17 cellular contexts compared by ENCODE assay signal in the genomic region with DNA sequence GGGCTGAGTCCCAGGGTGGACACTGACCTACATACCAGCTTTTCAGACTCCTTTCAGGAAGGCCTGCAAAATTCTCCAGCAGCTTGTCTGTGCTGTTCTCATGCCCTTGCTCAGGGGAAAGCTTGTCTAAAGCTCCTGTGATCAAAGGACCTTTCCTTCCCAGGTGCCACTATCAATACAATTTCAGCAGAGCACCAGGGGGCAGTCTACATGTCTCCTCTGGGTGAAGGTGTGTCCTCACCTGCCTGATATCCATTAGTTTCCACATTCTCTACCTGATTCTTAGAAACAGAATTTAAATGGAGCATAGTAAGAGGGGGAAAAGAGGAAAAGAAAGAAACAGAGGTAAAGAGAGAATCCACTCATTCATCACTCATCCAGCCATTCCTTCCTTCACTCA.
A peak's percentile ranks its signal among the peaks of the same experiment; 100 is the strongest.
DNase-seq lines count a peak whose midpoint lies in the region; ATAC-seq, FAIRE-seq and TF ChIP-seq lines count a peak whose summit lies in the region.
"Had no signal": no experiment of that assay in that cellular context is flagged by ENCODE, and none has a peak within 500 bp of the region (broad histone marks: within the 10 kb centered on the region; RNA-seq: fewer than 3 reads in every experiment).

No MANE protein-coding gene starts in this region.

- TF ChIP-seq CTCF in MCF 10A (IDR thresholded peaks at IDR 0.05; ENCODE audit: unreplicated experiment) (peak; percentile 25), breast epithelium (IDR thresholded peaks at IDR 0.05) (no peak), keratinocyte (optimal IDR thresholded peaks at IDR 0.05 in 1 of 3, IDR thresholded peaks at IDR 0.05 in 1 of 3, conservative IDR thresholded peaks at IDR 0.05 in 1 of 3; ENCODE audit: extremely low read depth in 1 of 3, insufficient read depth in 2 of 3, low read length in 3 of 3) (peak; percentile 27 to 62 (median 47))

- no peaks in the 10 kb centered on the region for H3K27me3 Mint-ChIP-seq in MCF 10A (ENCODE audit: insufficient read depth, unreplicated experiment)
- H3K27me3 Mint-ChIP-seq: activated CD4-positive, alpha-beta memory T cell treated with anti-CD3 and anti-CD28 coated beads for 36 hours had no signal

- DNase-seq in MCF 10A (ENCODE audit: unreplicated experiment), result peak; percentile 36
- no peak for DNase-seq in breast epithelium (ENCODE audit: low spot score in 2 of 2)
- peak; percentile 14 for DNase-seq in SW480 (ENCODE audit: low spot score)
- no peak for DNase-seq in keratinocyte (ENCODE audit: low read depth, low spot score)
- DNase-seq in NCI-H2227 (lab: John Stamatoyannopoulos, UW; ENCODE audit: unreplicated experiment), result no peak
- DNase-seq: activated CD4-positive, alpha-beta memory T cell treated with anti-CD3 and anti-CD28 coated beads for 36 hours; activated T-cell treated with anti-CD3 and anti-CD28 coated beads, Interleukin-2, amount 50 U/mL, for 72 hours; Kasumi-1; NCI-H187 treated with DMSO at 0.1 percent for 48 hours; NCI-H524; occipital lobe; stimulated activated naive CD4-positive, alpha-beta T cell had no signal

- dilution Hi-C loops in keratinocyte (cut with MboI; ENCODE audit: extremely low pct_ligation_motif_present, low sequenced_read_pairs), result no loop called here

- H3K4me3 ChIP-seq in breast epithelium, result no peak overlapping the region
- H3K4me3 ChIP-seq in keratinocyte (ENCODE audit: control insufficient read depth in 2 of 3, extremely low read depth in 1 of 3, insufficient read depth in 2 of 3, low read depth in 1 of 3, low read length in 3 of 3), result no peak overlapping the region
- H3K4me3 ChIP-seq: adrenal gland had no signal

- H3K9me3 ChIP-seq in breast epithelium (no peaks in the 10 kb centered on the region), keratinocyte (ENCODE audit: control insufficient read depth, low read depth, low read length) (no peaks in the 10 kb centered on the region)
- H3K9me3 ChIP-seq: adrenal gland had no signal

- no peaks in the 10 kb centered on the region for H3K79me2 ChIP-seq in keratinocyte (ENCODE audit: control insufficient read depth, insufficient read depth, low read length)

- FAIRE-seq in keratinocyte (lab: Jason Lieb, UNC), result no peak
- FAIRE-seq: islet of Langerhans had no signal

- H3K27ac ChIP-seq in breast epithelium (no peak overlapping the region), keratinocyte (ENCODE audit: control insufficient read depth, insufficient read depth, low read length) (no peak overlapping the region)
- H3K27ac ChIP-seq: adrenal gland had no signal

- no TSS peak for BruUV-seq in MCF 10A (replicated peaks; lab: Mats Ljungman, UMichigan)

- no peak overlapping the region for H3K4me3 Mint-ChIP-seq in MCF 10A (ENCODE audit: unreplicated experiment)
- H3K4me3 Mint-ChIP-seq: activated CD4-positive, alpha-beta memory T cell treated with anti-CD3 and anti-CD28 coated beads for 36 hours; activated T-cell treated with anti-CD3 and anti-CD28 coated beads, Interleukin-2, amount 50 U/mL, for 72 hours had no signal

- ATAC-seq in GM18861 (IDR thresholded peaks at IDR 0.05; ENCODE audit: unreplicated experiment), result no peak
- ATAC-seq in HG03039 (IDR thresholded peaks at IDR 0.05; ENCODE audit: unreplicated experiment), result no peak
- no peak for ATAC-seq in GM21717 (IDR thresholded peaks at IDR 0.05; ENCODE audit: unreplicated experiment)
- ATAC-seq: activated T-cell treated with anti-CD3 and anti-CD28 coated beads, Interleukin-2, amount 50 U/mL, for 72 hours had no signal

- no peak for TF ChIP-seq POLR2A in breast epithelium (IDR thresholded peaks at IDR 0.05)

- no peaks in the 10 kb centered on the region for H3K9me1 ChIP-seq in keratinocyte (ENCODE audit: control insufficient read depth, extremely low read depth, insufficient read depth, low read length)

- H3K27ac Mint-ChIP-seq in MCF 10A (ENCODE audit: low read depth, unreplicated experiment), result no peak overlapping the region
- H3K27ac Mint-ChIP-seq: activated CD4-positive, alpha-beta memory T cell treated with anti-CD3 and anti-CD28 coated beads for 36 hours; activated T-cell treated with anti-CD3 and anti-CD28 coated beads, Interleukin-2, amount 50 U/mL, for 72 hours had no signal

- no peaks in the 10 kb centered on the region for H3K4me1 ChIP-seq in breast epithelium
- H3K4me1 ChIP-seq in keratinocyte (ENCODE audit: control insufficient read depth, extremely low read depth, insufficient read depth, low read length), result no peaks in the 10 kb centered on the region
- H3K4me1 ChIP-seq: adrenal gland had no signal

- H3K36me3 ChIP-seq in breast epithelium (no peaks in the 10 kb centered on the region), keratinocyte (ENCODE audit: control insufficient read depth in 2 of 2, extremely low read depth in 1 of 2, insufficient read depth in 2 of 2, low read length in 2 of 2) (no peaks in the 10 kb centered on the region)
- H3K36me3 ChIP-seq: adrenal gland had no signal

- intact Hi-C loops in MCF 10A (cut with micrococcal nuclease), result no loop called here
- intact Hi-C loops in breast epithelium (cut with DNase I; ENCODE audit: low total_unique reads), result no loop called here

- POLR2A ChIA-PET in MCF 10A (lab: Yijun Ruan, JAX), result interaction anchor here (0.6 to 0.7 kb wide), 2 partner anchors 103 to 1745 kb away, joined by 3 read pairs; no protein-coding TSS in a partner anchor

- H3K4me2 ChIP-seq in keratinocyte (ENCODE audit: control insufficient read depth, extremely low read depth, insufficient read depth, low read depth, low read length), result no peak overlapping the region

- H3K9ac ChIP-seq in keratinocyte (ENCODE audit: control insufficient read depth, extremely low read depth, insufficient read depth, low read length), result no peak overlapping the region

- H3K4me1 Mint-ChIP-seq in MCF 10A (ENCODE audit: insufficient read depth, unreplicated experiment), result peaks cover 7% of the 10 kb centered on the region

- no peak overlapping the region for H2AFZ ChIP-seq in keratinocyte (ENCODE audit: control insufficient read depth, low read length)

- CTCF ChIA-PET in MCF 10A (lab: Yijun Ruan, JAX), result interaction anchor here (0.6 to 1.3 kb wide), 7 partner anchors 9 to 644 kb away, joined by 3 to 8 read pairs (median 3); no protein-coding TSS in a partner anchor

- no peaks in the 10 kb centered on the region for H4K20me1 ChIP-seq in keratinocyte (ENCODE audit: control insufficient read depth, extremely low read depth, insufficient read depth, low read length)

- H3K9me3 Mint-ChIP-seq in MCF 10A (ENCODE audit: unreplicated experiment), result no peaks in the 10 kb centered on the region
- H3K9me3 Mint-ChIP-seq: activated CD4-positive, alpha-beta memory T cell treated with anti-CD3 and anti-CD28 coated beads for 36 hours had no signal

- no peaks in the 10 kb centered on the region for H3K36me3 Mint-ChIP-seq in MCF 10A (ENCODE audit: insufficient read depth, unreplicated experiment)
- H3K36me3 Mint-ChIP-seq: activated CD4-positive, alpha-beta memory T cell treated with anti-CD3 and anti-CD28 coated beads for 36 hours had no signal

- H3K27me3 ChIP-seq in breast epithelium, result no peaks in the 10 kb centered on the region
- H3K27me3 ChIP-seq in keratinocyte (ENCODE audit: control insufficient read depth, extremely low read depth, insufficient read depth, low read length), result peaks cover 3% of the 10 kb centered on the region
- H3K27me3 ChIP-seq: adrenal gland had no signal

Comparison
In these comparisons a context has a peak if more than half of its experiments do, and no peak if none do; other contexts are left out.
1. DNase-seq: peak in MCF 10A (single experiment) and SW480 (single experiment); none in breast epithelium (0 of 2), keratinocyte (single experiment) and NCI-H2227 (single experiment).
2. CTCF ChIP-seq: peak in MCF 10A (single experiment) and keratinocyte (3 of 3); none in breast epithelium (0 of 3).